ENCODE assay signal across 17 cellular contexts in genomic region chr1:98276514-98276913, GRCh38.
"Had no signal": no experiment of that assay in that cellular context is flagged by ENCODE, and none has a peak within 500 bp of the region (broad histone marks: within the 10 kb centered on the region; RNA-seq: fewer than 3 reads in every experiment).

No MANE protein-coding gene starts in this region.

- H3K36me3 ChIP-seq: breast epithelium, thyroid gland had no signal

- H3K27me3 ChIP-seq: breast epithelium, thyroid gland had no signal

- H3K9me3 Mint-ChIP-seq: activated CD4-positive, alpha-beta T cell treated with anti-CD3 and anti-CD28 coated beads, Interleukin-2, amount 10 ng/mL, durations not matched to agents 7 days and 5 days; activated naive CD8-positive, alpha-beta T cell treated with anti-CD3 and anti-CD28 coated beads for 36 hours; activated T-cell treated with anti-CD3 and anti-CD28 coated beads, Interleukin-2, amount 50 U/mL, for 4 hours; activated T-helper 2 cell treated with anti-CD3 and anti-CD28 coated beads, Interferon-gamma antibody, Interleukin-2, Interleukin-4, amounts not matched to agents 10 μg/mL and 5 μg/mL and 100 μg/mL, durations not matched to agents 14 hours and 24 hours and 36 hours; stimulated activated naive CD8-positive, alpha-beta T cell treated with anti-CD3 and anti-CD28 coated beads, Interleukin-15, Interleukin-2, amounts not matched to agents 100 ng/mL and 50 ng/mL, for 24 hours had no signal

- H3K27ac Mint-ChIP-seq: activated CD4-positive, alpha-beta T cell treated with anti-CD3 and anti-CD28 coated beads, Interleukin-2, amount 10 ng/mL, durations not matched to agents 7 days and 5 days; activated naive CD8-positive, alpha-beta T cell treated with anti-CD3 and anti-CD28 coated beads for 36 hours; activated T-helper 2 cell treated with anti-CD3 and anti-CD28 coated beads, Interferon-gamma antibody, Interleukin-2, Interleukin-4, amounts not matched to agents 10 μg/mL and 5 μg/mL and 100 μg/mL, durations not matched to agents 14 hours and 24 hours and 36 hours; nephron progenitor cell; stimulated activated naive CD8-positive, alpha-beta T cell treated with anti-CD3 and anti-CD28 coated beads, Interleukin-15, Interleukin-2, amounts not matched to agents 100 ng/mL and 50 ng/mL, for 24 hours had no signal

- H3K4me3 ChIP-seq: breast epithelium, thyroid gland had no signal

- H3K27me3 Mint-ChIP-seq: activated CD4-positive, alpha-beta T cell treated with anti-CD3 and anti-CD28 coated beads, Interleukin-2, amount 10 ng/mL, durations not matched to agents 7 days and 5 days; activated naive CD8-positive, alpha-beta T cell treated with anti-CD3 and anti-CD28 coated beads for 36 hours; stimulated activated naive CD8-positive, alpha-beta T cell treated with anti-CD3 and anti-CD28 coated beads, Interleukin-15, Interleukin-2, amounts not matched to agents 100 ng/mL and 50 ng/mL, for 24 hours had no signal

- H3K27ac ChIP-seq: breast epithelium, parathyroid adenoma, thyroid gland had no signal

- DNase-seq: activated CD4-positive, alpha-beta T cell treated with anti-CD3 and anti-CD28 coated beads, Interleukin-2, amount 10 ng/mL, durations not matched to agents 7 days and 5 days; activated CD4-positive, CD25-positive, alpha-beta regulatory T cell treated with anti-CD3 and anti-CD28 coated beads, Interleukin-2, amount 50 U/mL, for 72 hours; activated CD8-positive, alpha-beta memory T cell treated with anti-CD3 and anti-CD28 coated beads, Interleukin-2, amount 50 U/mL, for 4 hours; activated naive CD4-positive, alpha-beta T cell treated with Interleukin-2 at 50 U/mL for 16 hours; activated naive CD8-positive, alpha-beta T cell treated with anti-CD3 and anti-CD28 coated beads for 36 hours; activated T-cell treated with anti-CD3 and anti-CD28 coated beads, Interleukin-2, amount 50 U/mL, for 4 hours; cortex of kidney; left ventricle myocardium superior; nephron progenitor cell; nucleus accumbens; stimulated activated CD4-positive, alpha-beta T cell treated with anti-CD3 and anti-CD28 coated beads, Interleukin-1b, Interleukin-23, amount 100 ng/mL, for 48 hours; substantia nigra; thyroid gland had no signal

- H3K9me3 ChIP-seq: breast epithelium, thyroid gland had no signal

- H3K79me2 ChIP-seq: parathyroid adenoma had no signal

- H3K4me3 Mint-ChIP-seq: activated CD4-positive, alpha-beta T cell treated with anti-CD3 and anti-CD28 coated beads, Interleukin-2, amount 10 ng/mL, durations not matched to agents 7 days and 5 days; activated naive CD8-positive, alpha-beta T cell treated with anti-CD3 and anti-CD28 coated beads for 36 hours; activated T-cell treated with anti-CD3 and anti-CD28 coated beads, Interleukin-2, amount 50 U/mL, for 4 hours; nephron progenitor cell; stimulated activated naive CD8-positive, alpha-beta T cell treated with anti-CD3 and anti-CD28 coated beads, Interleukin-15, Interleukin-2, amounts not matched to agents 100 ng/mL and 50 ng/mL, for 24 hours had no signal

- H2AFZ ChIP-seq: parathyroid adenoma had no signal

- ATAC-seq: activated T-cell treated with anti-CD3 and anti-CD28 coated beads, Interleukin-2, amount 50 U/mL, for 4 hours; left ventricle myocardium superior had no signal

- H3K4me1 Mint-ChIP-seq: activated CD4-positive, alpha-beta T cell treated with anti-CD3 and anti-CD28 coated beads, Interleukin-2, amount 10 ng/mL, durations not matched to agents 7 days and 5 days; activated naive CD8-positive, alpha-beta T cell treated with anti-CD3 and anti-CD28 coated beads for 36 hours; nephron progenitor cell had no signal

- H3K9ac ChIP-seq: parathyroid adenoma had no signal

- H3K4me1 ChIP-seq: breast epithelium, parathyroid adenoma, thyroid gland had no signal

- H3K36me3 Mint-ChIP-seq: activated naive CD8-positive, alpha-beta T cell treated with anti-CD3 and anti-CD28 coated beads for 36 hours had no signal
